In genomic region chr17:36641877-36642845, GRCh38 we compare ENCODE assay signal across 1 cellular context.
TF ChIP-seq lines count a peak whose summit lies in the region.

No MANE protein-coding gene starts in this region.

TF ChIP-seq in HepG2, 621 proteins besides CTCF, POLR2A, EP300 and RAD21:
- peak; percentile 51; the same call in 1 of the 2 replicates for TF ChIP-seq ZNF317 (CRISPR knock-in tag; IDR thresholded peaks at IDR 0.05)
- TF ChIP-seq ZNF333 (CRISPR knock-in tag; IDR thresholded peaks at IDR 0.05; ENCODE audit: borderline replicate concordance) = 0 out of 2 replicates have a peak, but pooled peaks have one; percentile 17
- TF ChIP-seq FOXK1 (CRISPR knock-in tag; IDR thresholded peaks at IDR 0.05; ENCODE audit: borderline replicate concordance, low read depth) = no peak
- peak; percentile 84; the same call in 1 of the 2 replicates for TF ChIP-seq EZH2 (conservative IDR thresholded peaks at IDR 0.05; ENCODE audit: low read depth, low read length)
- TF ChIP-seq ZNF143 (CRISPR knock-in tag; IDR thresholded peaks at IDR 0.05) = no peak
- TF ChIP-seq SYNCRIP (IDR thresholded peaks at IDR 0.05; ENCODE audit: insufficient read depth, low read depth, low read length) = no peak
